8 cellular contexts compared by ENCODE assay signal in the genomic region with DNA sequence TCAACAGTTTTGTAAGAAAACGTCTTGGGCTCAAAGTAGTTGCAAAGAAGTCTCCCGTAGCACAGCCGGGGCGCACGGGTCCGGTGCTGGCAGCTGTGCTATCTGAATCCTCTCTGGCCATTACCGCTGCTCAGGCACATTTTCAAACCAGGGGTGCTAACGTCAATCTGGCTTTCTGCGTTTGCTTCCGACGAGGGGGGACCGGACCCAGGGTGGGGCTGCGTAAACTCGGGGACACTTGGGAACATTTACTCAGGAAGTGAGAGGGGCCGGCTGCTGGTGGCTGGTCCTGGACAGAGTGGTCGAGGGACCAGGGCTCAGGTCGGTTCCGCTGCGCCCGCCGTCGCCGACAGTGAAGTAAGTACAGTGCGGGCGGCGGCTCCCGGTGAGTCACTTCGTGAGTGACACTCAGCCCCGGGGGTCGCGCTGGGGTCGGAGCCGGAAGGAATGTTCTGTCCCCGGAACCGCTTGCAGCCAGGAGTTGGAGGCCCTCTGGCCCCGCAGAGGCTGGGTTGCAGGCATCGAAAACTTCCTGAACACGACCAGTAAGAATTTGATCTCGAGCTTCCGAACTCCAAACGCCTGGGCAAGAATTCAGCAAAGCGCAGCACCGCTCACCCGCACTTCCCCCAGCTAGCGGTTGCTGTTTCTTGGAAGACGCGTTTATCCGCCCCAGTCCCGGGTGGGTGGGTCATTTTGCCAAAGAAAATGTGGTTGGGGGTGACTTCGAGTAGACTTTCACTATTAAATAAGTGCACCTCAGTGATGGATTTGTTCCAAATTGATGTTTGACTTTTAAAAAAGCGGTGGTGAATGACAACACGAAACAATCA. TPM values are rescaled to one million over a fixed set of nuclear protein-coding genes. Genes with fewer than 3 reads are reported as not detected.
DNase-seq lines count a peak whose midpoint lies in the region; ATAC-seq and TF ChIP-seq lines count a peak whose summit lies in the region.

No MANE protein-coding gene starts in this region.

- peak overlapping the region; percentile 81 for H3K4me2 ChIP-seq in hepatocyte
- peak overlapping the region; percentile 84 for H3K4me2 ChIP-seq in skeletal muscle satellite cell (ENCODE audit: low read length)

- peak overlapping the region; percentile 28 for H2AFZ ChIP-seq in hepatocyte

- H3K27me3 ChIP-seq in hepatocyte, result peaks cover 70% of the 10 kb centered on the region
- H3K27me3 ChIP-seq in skeletal muscle satellite cell (ENCODE audit: control insufficient read depth, insufficient read depth, low read length), result no peaks in the 10 kb centered on the region

- peak overlapping the region; percentile 97 for H3K4me3 Mint-ChIP-seq in activated naive CD4-positive, alpha-beta T cell treated with anti-CD3 and anti-CD28 coated beads, Interleukin-2, amount 10 ng/mL, durations not matched to agents 7 days and 5 days

- H3K27ac Mint-ChIP-seq in activated naive CD4-positive, alpha-beta T cell treated with anti-CD3 and anti-CD28 coated beads, Interleukin-2, amount 10 ng/mL, durations not matched to agents 7 days and 5 days, result peak overlapping the region; percentile 96

- 2% methylated on average over 52 of the region's 52 CpGs for WGBS in hepatocyte (ENCODE audit: low lambda C conversion rate, missing lambda C conversion rate)

- peaks cover 61% of the 10 kb centered on the region for H3K4me1 Mint-ChIP-seq in activated naive CD4-positive, alpha-beta T cell treated with anti-CD3 and anti-CD28 coated beads, Interleukin-2, amount 10 ng/mL, durations not matched to agents 7 days and 5 days

- peaks cover 9% of the 10 kb centered on the region for H3K36me3 Mint-ChIP-seq in activated naive CD4-positive, alpha-beta T cell treated with anti-CD3 and anti-CD28 coated beads, Interleukin-2, amount 10 ng/mL, durations not matched to agents 7 days and 5 days

- H3K4me3 ChIP-seq in hepatocyte (peak overlapping the region; percentile 36), skeletal muscle satellite cell (ENCODE audit: low read length) (peak overlapping the region; percentile 66)

- H3K36me3 ChIP-seq in hepatocyte (replicated peaks; ENCODE audit: insufficient read depth, low read depth) (no peaks in the 10 kb centered on the region), skeletal muscle satellite cell (ENCODE audit: insufficient read depth, low read length) (no peaks in the 10 kb centered on the region)

- H3K9me2 ChIP-seq in hepatocyte (replicated peaks; ENCODE audit: insufficient read depth), result no peaks in the 10 kb centered on the region

- DNase-seq in activated T-cell treated with anti-CD3 and anti-CD28 coated beads for 1 hour (ENCODE audit: low read depth), result peak; percentile 33
- DNase-seq in activated T-cell treated with anti-CD3 and anti-CD28 coated beads for 4 hours, result no peak
- peak; percentile 62 for DNase-seq in activated naive CD4-positive, alpha-beta T cell treated with anti-CD3 and anti-CD28 coated beads, Interleukin-2, amount 10 ng/mL, durations not matched to agents 7 days and 5 days
- peak; percentile 61 for DNase-seq in hepatocyte (ENCODE audit: low spot score)

- H3K4me1 ChIP-seq in hepatocyte (ENCODE audit: insufficient read depth), result peaks cover 34% of the 10 kb centered on the region
- peaks cover 16% of the 10 kb centered on the region for H3K4me1 ChIP-seq in skeletal muscle satellite cell (ENCODE audit: control insufficient read depth, insufficient read depth, low read length)

- H3K9me3 ChIP-seq in hepatocyte (ENCODE audit: low read depth), result no peaks in the 10 kb centered on the region
- H3K9me3 ChIP-seq in skeletal muscle satellite cell (replicated peaks; ENCODE audit: low read length), result no peaks in the 10 kb centered on the region

- no peak overlapping the region for H3K27ac ChIP-seq in hepatocyte

- ATAC-seq in GM18909 (IDR thresholded peaks at IDR 0.05; ENCODE audit: poor library complexity, unreplicated experiment) (no peak), HG03139 (IDR thresholded peaks at IDR 0.05; ENCODE audit: unreplicated experiment) (no peak), HG03045 (IDR thresholded peaks at IDR 0.05; ENCODE audit: unreplicated experiment) (no peak)

- H3K27me3 Mint-ChIP-seq in activated naive CD4-positive, alpha-beta T cell treated with anti-CD3 and anti-CD28 coated beads, Interleukin-2, amount 10 ng/mL, durations not matched to agents 7 days and 5 days, result peaks cover 69% of the 10 kb centered on the region

- CTCF ChIA-PET in activated naive CD4-positive, alpha-beta T cell treated with anti-CD3 and anti-CD28 coated beads, Interleukin-2, amount 10 ng/mL, durations not matched to agents 7 days and 5 days (lab: Charles Lee), result interaction anchor here (1.1 to 1.7 kb wide), 2 partner anchors 96 to 704 kb away, joined by 3 to 5 read pairs; no protein-coding TSS in a partner anchor

- H3K79me2 ChIP-seq in hepatocyte, result peaks cover 8% of the 10 kb centered on the region

- peak overlapping the region; percentile 72 for H3K9ac ChIP-seq in skeletal muscle satellite cell (ENCODE audit: low read depth, low read length)

- H4K20me1 ChIP-seq in hepatocyte (ENCODE audit: insufficient read depth, poor library complexity, severe bottlenecking), result no peaks in the 10 kb centered on the region

- no peaks in the 10 kb centered on the region for H3K9me3 Mint-ChIP-seq in activated naive CD4-positive, alpha-beta T cell treated with anti-CD3 and anti-CD28 coated beads, Interleukin-2, amount 10 ng/mL, durations not matched to agents 7 days and 5 days

- TF ChIP-seq CTCF in hepatocyte (IDR thresholded peaks at IDR 0.05; ENCODE audit: poor library complexity), result no peak

RNA-seq across cellular contexts. Expression of a gene that starts 1.4 kb away (rescaled TPM):
- total RNA-seq in hepatocyte, result 5.8 TPM in 2 replicates
- 3.7 and 4.2 TPM in 2 replicates for polyA plus RNA-seq in hepatocyte
- total RNA-seq in skeletal muscle satellite cell (2012; rRNA removed), result 31.4 and 34.9 TPM in 2 replicates
